1 cellular context compared by ENCODE assay signal in the genomic region with DNA sequence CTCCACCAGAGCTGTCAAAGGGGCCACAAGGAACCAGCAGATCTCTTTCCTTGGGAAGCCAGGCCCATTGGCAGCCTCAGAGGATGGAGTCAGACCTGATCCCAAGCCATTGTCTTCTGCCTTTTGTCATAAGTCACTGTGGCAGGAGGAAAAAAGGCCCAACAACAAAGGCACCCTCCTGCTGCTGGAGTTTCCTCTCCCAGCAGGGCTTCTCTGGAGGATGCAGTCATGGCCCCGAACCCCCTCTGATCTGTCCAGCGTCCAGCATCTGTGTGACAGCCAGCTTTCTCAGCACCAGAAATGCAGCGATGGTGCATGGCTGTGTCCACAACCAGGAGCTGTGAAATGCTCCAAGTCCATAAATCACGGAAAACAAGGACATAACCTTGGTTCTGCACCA.
TF ChIP-seq lines count a peak whose summit lies in the region.

No MANE protein-coding gene starts in this region.

TF ChIP-seq in GM23338, 12 proteins besides CTCF, POLR2A, EP300 and RAD21 (continued from another document):
- TF ChIP-seq, protein P1, sequence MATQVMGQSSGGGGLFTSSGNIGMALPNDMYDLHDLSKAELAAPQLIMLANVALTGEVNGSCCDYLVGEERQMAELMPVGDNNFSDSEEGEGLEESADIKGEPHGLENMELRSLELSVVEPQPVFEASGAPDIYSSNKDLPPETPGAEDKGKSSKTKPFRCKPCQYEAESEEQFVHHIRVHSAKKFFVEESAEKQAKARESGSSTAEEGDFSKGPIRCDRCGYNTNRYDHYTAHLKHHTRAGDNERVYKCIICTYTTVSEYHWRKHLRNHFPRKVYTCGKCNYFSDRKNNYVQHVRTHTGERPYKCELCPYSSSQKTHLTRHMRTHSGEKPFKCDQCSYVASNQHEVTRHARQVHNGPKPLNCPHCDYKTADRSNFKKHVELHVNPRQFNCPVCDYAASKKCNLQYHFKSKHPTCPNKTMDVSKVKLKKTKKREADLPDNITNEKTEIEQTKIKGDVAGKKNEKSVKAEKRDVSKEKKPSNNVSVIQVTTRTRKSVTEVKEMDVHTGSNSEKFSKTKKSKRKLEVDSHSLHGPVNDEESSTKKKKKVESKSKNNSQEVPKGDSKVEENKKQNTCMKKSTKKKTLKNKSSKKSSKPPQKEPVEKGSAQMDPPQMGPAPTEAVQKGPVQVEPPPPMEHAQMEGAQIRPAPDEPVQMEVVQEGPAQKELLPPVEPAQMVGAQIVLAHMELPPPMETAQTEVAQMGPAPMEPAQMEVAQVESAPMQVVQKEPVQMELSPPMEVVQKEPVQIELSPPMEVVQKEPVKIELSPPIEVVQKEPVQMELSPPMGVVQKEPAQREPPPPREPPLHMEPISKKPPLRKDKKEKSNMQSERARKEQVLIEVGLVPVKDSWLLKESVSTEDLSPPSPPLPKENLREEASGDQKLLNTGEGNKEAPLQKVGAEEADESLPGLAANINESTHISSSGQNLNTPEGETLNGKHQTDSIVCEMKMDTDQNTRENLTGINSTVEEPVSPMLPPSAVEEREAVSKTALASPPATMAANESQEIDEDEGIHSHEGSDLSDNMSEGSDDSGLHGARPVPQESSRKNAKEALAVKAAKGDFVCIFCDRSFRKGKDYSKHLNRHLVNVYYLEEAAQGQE (IDR thresholded peaks at IDR 0.05; ENCODE audit: unreplicated experiment): no peak
- TF ChIP-seq, protein P2, sequence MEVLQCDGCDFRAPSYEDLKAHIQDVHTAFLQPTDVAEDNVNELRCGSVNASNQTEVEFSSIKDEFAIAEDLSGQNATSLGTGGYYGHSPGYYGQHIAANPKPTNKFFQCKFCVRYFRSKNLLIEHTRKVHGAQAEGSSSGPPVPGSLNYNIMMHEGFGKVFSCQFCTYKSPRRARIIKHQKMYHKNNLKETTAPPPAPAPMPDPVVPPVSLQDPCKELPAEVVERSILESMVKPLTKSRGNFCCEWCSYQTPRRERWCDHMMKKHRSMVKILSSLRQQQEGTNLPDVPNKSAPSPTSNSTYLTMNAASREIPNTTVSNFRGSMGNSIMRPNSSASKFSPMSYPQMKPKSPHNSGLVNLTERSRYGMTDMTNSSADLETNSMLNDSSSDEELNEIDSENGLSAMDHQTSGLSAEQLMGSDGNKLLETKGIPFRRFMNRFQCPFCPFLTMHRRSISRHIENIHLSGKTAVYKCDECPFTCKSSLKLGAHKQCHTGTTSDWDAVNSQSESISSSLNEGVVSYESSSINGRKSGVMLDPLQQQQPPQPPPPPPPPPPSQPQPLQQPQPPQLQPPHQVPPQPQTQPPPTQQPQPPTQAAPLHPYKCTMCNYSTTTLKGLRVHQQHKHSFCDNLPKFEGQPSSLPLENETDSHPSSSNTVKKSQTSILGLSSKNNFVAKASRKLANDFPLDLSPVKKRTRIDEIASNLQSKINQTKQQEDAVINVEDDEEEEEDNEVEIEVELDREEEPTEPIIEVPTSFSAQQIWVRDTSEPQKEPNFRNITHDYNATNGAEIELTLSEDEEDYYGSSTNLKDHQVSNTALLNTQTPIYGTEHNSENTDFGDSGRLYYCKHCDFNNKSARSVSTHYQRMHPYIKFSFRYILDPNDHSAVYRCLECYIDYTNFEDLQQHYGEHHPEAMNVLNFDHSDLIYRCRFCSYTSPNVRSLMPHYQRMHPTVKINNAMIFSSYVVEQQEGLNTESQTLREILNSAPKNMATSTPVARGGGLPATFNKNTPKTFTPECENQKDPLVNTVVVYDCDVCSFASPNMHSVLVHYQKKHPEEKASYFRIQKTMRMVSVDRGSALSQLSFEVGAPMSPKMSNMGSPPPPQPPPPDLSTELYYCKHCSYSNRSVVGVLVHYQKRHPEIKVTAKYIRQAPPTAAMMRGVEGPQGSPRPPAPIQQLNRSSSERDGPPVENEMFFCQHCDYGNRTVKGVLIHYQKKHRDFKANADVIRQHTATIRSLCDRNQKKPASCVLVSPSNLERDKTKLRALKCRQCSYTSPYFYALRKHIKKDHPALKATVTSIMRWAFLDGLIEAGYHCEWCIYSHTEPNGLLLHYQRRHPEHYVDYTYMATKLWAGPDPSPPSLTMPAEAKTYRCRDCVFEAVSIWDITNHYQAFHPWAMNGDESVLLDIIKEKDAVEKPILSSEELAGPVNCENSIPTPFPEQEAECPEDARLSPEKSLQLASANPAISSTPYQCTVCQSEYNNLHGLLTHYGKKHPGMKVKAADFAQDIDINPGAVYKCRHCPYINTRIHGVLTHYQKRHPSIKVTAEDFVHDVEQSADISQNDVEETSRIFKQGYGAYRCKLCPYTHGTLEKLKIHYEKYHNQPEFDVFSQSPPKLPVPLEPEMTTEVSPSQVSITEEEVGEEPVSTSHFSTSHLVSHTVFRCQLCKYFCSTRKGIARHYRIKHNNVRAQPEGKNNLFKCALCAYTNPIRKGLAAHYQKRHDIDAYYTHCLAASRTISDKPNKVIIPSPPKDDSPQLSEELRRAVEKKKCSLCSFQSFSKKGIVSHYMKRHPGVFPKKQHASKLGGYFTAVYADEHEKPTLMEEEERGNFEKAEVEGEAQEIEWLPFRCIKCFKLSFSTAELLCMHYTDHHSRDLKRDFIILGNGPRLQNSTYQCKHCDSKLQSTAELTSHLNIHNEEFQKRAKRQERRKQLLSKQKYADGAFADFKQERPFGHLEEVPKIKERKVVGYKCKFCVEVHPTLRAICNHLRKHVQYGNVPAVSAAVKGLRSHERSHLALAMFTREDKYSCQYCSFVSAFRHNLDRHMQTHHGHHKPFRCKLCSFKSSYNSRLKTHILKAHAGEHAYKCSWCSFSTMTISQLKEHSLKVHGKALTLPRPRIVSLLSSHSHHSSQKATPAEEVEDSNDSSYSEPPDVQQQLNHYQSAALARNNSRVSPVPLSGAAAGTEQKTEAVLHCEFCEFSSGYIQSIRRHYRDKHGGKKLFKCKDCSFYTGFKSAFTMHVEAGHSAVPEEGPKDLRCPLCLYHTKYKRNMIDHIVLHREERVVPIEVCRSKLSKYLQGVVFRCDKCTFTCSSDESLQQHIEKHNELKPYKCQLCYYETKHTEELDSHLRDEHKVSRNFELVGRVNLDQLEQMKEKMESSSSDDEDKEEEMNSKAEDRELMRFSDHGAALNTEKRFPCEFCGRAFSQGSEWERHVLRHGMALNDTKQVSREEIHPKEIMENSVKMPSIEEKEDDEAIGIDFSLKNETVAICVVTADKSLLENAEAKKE (CRISPR knock-in tag; IDR thresholded peaks at IDR 0.05): no peak
- TF ChIP-seq EZH2 (IDR thresholded peaks at IDR 0.05; ENCODE audit: low read depth, unreplicated experiment): no peak
- no peak for TF ChIP-seq NANOG (IDR thresholded peaks at IDR 0.05; ENCODE audit: borderline replicate concordance)
- no peak for TF ChIP-seq POLR2AphosphoS5 (IDR thresholded peaks at IDR 0.05; ENCODE audit: low read depth)
- no peak for TF ChIP-seq EZH2phosphoT487 (IDR thresholded peaks at IDR 0.05; ENCODE audit: unreplicated experiment)
- TF ChIP-seq JUNB (IDR thresholded peaks at IDR 0.05; ENCODE audit: unreplicated experiment): no peak
